13 cellular contexts compared by ENCODE assay signal in the genomic region with DNA sequence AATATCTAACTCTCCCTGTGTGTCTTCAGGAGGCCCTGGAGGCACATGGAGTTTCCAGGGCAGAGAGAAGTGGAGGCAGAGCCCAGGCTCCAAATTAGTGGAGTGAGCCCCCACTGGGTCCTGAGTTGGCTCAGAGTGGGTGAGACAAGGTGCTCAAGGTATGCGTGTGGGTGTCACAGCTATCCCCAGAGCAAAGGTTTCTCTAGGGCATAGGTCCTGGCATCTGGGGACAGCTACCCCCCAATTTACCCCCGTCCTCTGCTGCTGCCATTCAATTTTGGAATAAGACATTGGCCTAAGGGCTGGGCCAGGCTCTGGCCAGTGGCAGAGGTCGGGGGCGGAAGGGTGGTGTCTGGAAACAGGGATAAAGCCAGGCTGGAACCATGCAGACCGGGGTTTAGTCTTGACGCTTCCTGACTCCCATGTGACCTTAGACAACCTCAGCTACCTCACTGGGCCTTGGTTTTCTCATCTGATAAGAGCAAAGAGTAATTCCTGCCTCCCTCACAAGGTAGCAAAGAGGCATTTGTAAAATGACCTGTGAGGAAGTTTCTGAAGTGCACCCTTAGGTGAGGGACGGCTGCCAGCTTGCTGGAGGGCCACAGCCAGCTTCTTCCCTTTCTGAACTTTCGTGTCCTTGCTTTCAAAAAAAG.
DNase-seq lines count a peak whose midpoint lies in the region; ATAC-seq, FAIRE-seq and TF ChIP-seq lines count a peak whose summit lies in the region.
"Had no signal": no experiment of that assay in that cellular context is flagged by ENCODE, and none has a peak within 500 bp of the region (broad histone marks: within the 10 kb centered on the region; RNA-seq: fewer than 3 reads in every experiment).

No MANE protein-coding gene starts in this region.

- H3K4me2 ChIP-seq in parathyroid adenoma (ENCODE audit: low read length) (no peak overlapping the region), PC-9 (no peak overlapping the region)
- H3K4me2 ChIP-seq: BLaER1 treated with 17β-estradiol and CSF1 and Interleukin-3, amounts not matched to agents 10 nM and 100 nM; GM23338 had no signal

- no peaks in the 10 kb centered on the region for H3K36me3 ChIP-seq in WERI-Rb-1
- H3K36me3 ChIP-seq in kidney (ENCODE audit: control insufficient read depth in 1 of 2, insufficient read depth in 2 of 2, low read length in 2 of 2), result no peaks in the 10 kb centered on the region
- H3K36me3 ChIP-seq in parathyroid adenoma (ENCODE audit: control insufficient read depth, insufficient read depth, low read length), result no peaks in the 10 kb centered on the region
- H3K36me3 ChIP-seq in upper lobe of right lung, result no peaks in the 10 kb centered on the region
- H3K36me3 ChIP-seq in PC-9 (ENCODE audit: low read depth), result no peaks in the 10 kb centered on the region
- H3K36me3 ChIP-seq: BLaER1 treated with 17β-estradiol and CSF1 and Interleukin-3, amounts not matched to agents 10 nM and 100 nM had no signal

- H3K27ac ChIP-seq in WERI-Rb-1 (no peak overlapping the region; the same call in 1 of the 2 replicates), kidney (ENCODE audit: low read depth in 2 of 2, low read length in 2 of 2) (no peak overlapping the region), parathyroid adenoma (peak overlapping the region; percentile 67), upper lobe of right lung (no peak overlapping the region), PC-9 (no peak overlapping the region)
- H3K27ac ChIP-seq: BLaER1 treated with 17β-estradiol and CSF1 and Interleukin-3, amounts not matched to agents 10 nM and 100 nM had no signal

- H4K20me1 ChIP-seq in PC-9 (ENCODE audit: insufficient read depth), result no peaks in the 10 kb centered on the region
- H4K20me1 ChIP-seq: BLaER1 treated with 17β-estradiol and CSF1 and Interleukin-3, amounts not matched to agents 10 nM and 100 nM had no signal

- H3K27me3 ChIP-seq in WERI-Rb-1 (ENCODE audit: insufficient read depth, low read depth, severe bottlenecking), result no peaks in the 10 kb centered on the region
- H3K27me3 ChIP-seq in parathyroid adenoma (ENCODE audit: control insufficient read depth, insufficient read depth, low read length), result no peaks in the 10 kb centered on the region
- no peaks in the 10 kb centered on the region for H3K27me3 ChIP-seq in upper lobe of right lung
- no peaks in the 10 kb centered on the region for H3K27me3 ChIP-seq in PC-9 (ENCODE audit: insufficient read depth, low read depth)
- H3K27me3 ChIP-seq: BLaER1 treated with 17β-estradiol and CSF1 and Interleukin-3, amounts not matched to agents 10 nM and 100 nM had no signal

- intact Hi-C loops in kidney (cut with DNase I) (no loop called here), upper lobe of right lung (cut with DNase I) (no loop called here), PC-9 (cut with micrococcal nuclease; ENCODE audit: unreplicated experiment) (no loop called here)

- H3K4me3 ChIP-seq in WERI-Rb-1 (ENCODE audit: low read depth, low read length) (no peak overlapping the region), kidney (ENCODE audit: low read length in 2 of 2) (no peak overlapping the region), parathyroid adenoma (ENCODE audit: low read depth, low read length) (no peak overlapping the region), upper lobe of right lung (no peak overlapping the region), PC-9 (no peak overlapping the region)
- H3K4me3 ChIP-seq: BLaER1 treated with 17β-estradiol and CSF1 and Interleukin-3, amounts not matched to agents 10 nM and 100 nM; GM23338 had no signal

- CTCF ChIA-PET in PC-9 (lab: Charles Lee), result no interaction called here

- H2AFZ ChIP-seq in parathyroid adenoma (peak overlapping the region; percentile 18), PC-9 (no peak overlapping the region)
- H2AFZ ChIP-seq: GM23338 had no signal

- BruUV-seq in PC-9 (replicated peaks; lab: Mats Ljungman, UMichigan), result no TSS peak

- H3F3A ChIP-seq in PC-9 (ENCODE audit: insufficient read depth, low read depth), result no peaks in the 10 kb centered on the region

- no peaks in the 10 kb centered on the region for H3K9me3 ChIP-seq in WERI-Rb-1 (ENCODE audit: severe bottlenecking)
- no peaks in the 10 kb centered on the region for H3K9me3 ChIP-seq in kidney (ENCODE audit: control insufficient read depth in 1 of 2, low read length in 2 of 2)
- no peaks in the 10 kb centered on the region for H3K9me3 ChIP-seq in parathyroid adenoma (ENCODE audit: control insufficient read depth, low read length)
- H3K9me3 ChIP-seq in upper lobe of right lung, result no peaks in the 10 kb centered on the region
- no peaks in the 10 kb centered on the region for H3K9me3 ChIP-seq in PC-9 (ENCODE audit: insufficient read depth, low read depth)
- H3K9me3 ChIP-seq: BLaER1 treated with 17β-estradiol and CSF1 and Interleukin-3, amounts not matched to agents 10 nM and 100 nM had no signal

- FAIRE-seq in kidney (lab: Jason Lieb, UNC) (no peak), D721Med (lab: Jason Lieb, UNC) (no peak)

- H3K4me1 ChIP-seq in kidney (ENCODE audit: control insufficient read depth in 1 of 2, insufficient read depth in 1 of 2, low read depth in 1 of 2, low read length in 2 of 2), result no peaks in the 10 kb centered on the region
- peaks cover 19% of the 10 kb centered on the region for H3K4me1 ChIP-seq in parathyroid adenoma
- no peaks in the 10 kb centered on the region for H3K4me1 ChIP-seq in upper lobe of right lung
- H3K4me1 ChIP-seq in PC-9 (replicated peaks; ENCODE audit: insufficient read depth), result no peaks in the 10 kb centered on the region
- H3K4me1 ChIP-seq: BLaER1 treated with 17β-estradiol and CSF1 and Interleukin-3, amounts not matched to agents 10 nM and 100 nM had no signal

- peak; percentile 37 for DNase-seq in WERI-Rb-1
- peak; percentile 24 for DNase-seq in kidney
- peak; percentile 81 for DNase-seq in upper lobe of right lung
- no peak for DNase-seq in PC-9
- no peak for DNase-seq in D721Med (ENCODE audit: insufficient read length, low spot score)
- DNase-seq: 8988T; CD4-positive, CD25-positive, alpha-beta regulatory T cell; DMS 273 treated with DMSO at 0.1 percent for 48 hours; H9 had no signal

- ATAC-seq in upper lobe of right lung (peak; percentile 89), GM21367 (IDR thresholded peaks at IDR 0.05; ENCODE audit: unreplicated experiment) (no peak)
- ATAC-seq: GM23338 had no signal

- H3K79me2 ChIP-seq in parathyroid adenoma (no peaks in the 10 kb centered on the region), PC-9 (ENCODE audit: low read depth) (no peaks in the 10 kb centered on the region)

- POLR2A ChIA-PET in PC-9 (lab: Charles Lee; ENCODE audit: unreplicated experiment), result no interaction called here

- TF ChIP-seq CTCF in WERI-Rb-1 (IDR thresholded peaks at IDR 0.05; ENCODE audit: low read depth, low read length) (no peak), kidney (IDR thresholded peaks at IDR 0.05; ENCODE audit: borderline replicate concordance, extremely low read depth, insufficient read depth) (no peak), parathyroid adenoma (IDR thresholded peaks at IDR 0.05) (no peak), upper lobe of right lung (IDR thresholded peaks at IDR 0.05) (no peak), PC-9 (conservative IDR thresholded peaks at IDR 0.05) (no peak), D721Med (IDR thresholded peaks at IDR 0.05; ENCODE audit: insufficient read depth, missing control alignments) (no peak)

- H3K9ac ChIP-seq in kidney (ENCODE audit: low read length in 2 of 2) (no peak overlapping the region), parathyroid adenoma (no peak overlapping the region)
- H3K9ac ChIP-seq: BLaER1 treated with 17β-estradiol and CSF1 and Interleukin-3, amounts not matched to agents 10 nM and 100 nM had no signal

- H3K9me2 ChIP-seq in PC-9 (ENCODE audit: insufficient read depth), result no peaks in the 10 kb centered on the region

Comparison
In these comparisons a context has a peak if more than half of its experiments do, and no peak if none do; other contexts are left out.
1. DNase-seq: peak in WERI-Rb-1 (single experiment), kidney (single experiment) and upper lobe of right lung (single experiment); none in PC-9 (0 of 2) and D721Med (single experiment).